In the genomic region with DNA sequence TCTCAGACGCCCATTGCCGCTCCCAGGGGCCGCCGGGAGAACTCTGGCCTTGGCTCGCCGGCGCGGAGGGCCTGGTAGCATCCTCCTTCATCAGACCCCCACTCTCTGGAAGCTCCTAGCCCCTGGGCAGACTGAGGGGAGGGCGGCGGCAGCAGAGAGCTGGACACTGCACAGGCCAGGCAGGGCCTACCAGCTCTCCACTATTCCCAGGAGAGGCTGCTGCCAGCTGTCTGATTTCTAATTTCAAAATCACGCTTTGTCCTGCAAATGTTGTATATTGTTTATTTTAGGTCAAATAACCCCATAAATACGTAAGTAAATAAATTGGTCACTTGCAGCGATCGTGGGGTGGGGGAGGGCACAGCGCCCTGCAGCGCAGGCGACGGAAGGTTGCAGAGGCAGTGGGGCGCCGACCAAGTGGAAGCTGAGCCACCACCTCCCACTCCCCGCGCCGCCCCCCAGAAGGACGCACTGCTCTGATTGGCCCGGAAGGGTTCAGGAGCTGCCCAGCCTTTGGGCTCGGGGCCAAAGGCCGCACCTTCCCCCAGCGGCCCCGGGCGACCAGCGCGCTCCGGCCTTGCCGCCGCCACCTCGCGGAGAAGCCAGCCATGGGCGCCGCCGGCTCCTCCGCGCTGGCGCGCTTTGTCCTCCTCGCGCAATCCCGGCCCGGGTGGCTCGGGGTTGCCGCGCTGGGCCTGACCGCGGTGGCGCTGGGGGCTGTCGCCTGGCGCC, we compare ENCODE assay signal across 8 cellular contexts. TPM values are rescaled to one million over a fixed set of nuclear protein-coding genes. Genes with fewer than 3 reads are reported as not detected.
DNase-seq lines count a peak whose midpoint lies in the region; ATAC-seq and TF ChIP-seq lines count a peak whose summit lies in the region.

A gene (plus strand): TSS at position 577 of the 732 bp plus-strand sequence. CDS start 32 bp downstream, at position 609.

- H3K36me3 ChIP-seq in NT2/D1 (ENCODE audit: insufficient read depth, insufficient read length, low read length) (peaks cover 4% of the 10 kb centered on the region), lower lobe of right lung (peaks cover 29% of the 10 kb centered on the region)

- intact Hi-C loops in lower lobe of right lung (cut with DNase I): no loop called here

- H3K4me3 ChIP-seq in NT2/D1 (ENCODE audit: insufficient read length, low read depth) (peak within 1 kb of the TSS; percentile 80), lower lobe of right lung (peak within 1 kb of the TSS; percentile 61)

- peak within 1 kb of the TSS; percentile 78 for H3K27ac ChIP-seq in lower lobe of right lung
- H3K27ac ChIP-seq in substantia nigra (ENCODE audit: low read depth, low read length, poor library complexity, severe bottlenecking): no peak within 1 kb of the TSS

- peak; percentile 91 for DNase-seq in COLO668 (lab: John Stamatoyannopoulos, UW; ENCODE audit: unreplicated experiment)
- peak; percentile 59 for DNase-seq in HPDE6-E6E7 (ENCODE audit: extremely low spot score)
- DNase-seq in NT2/D1 (ENCODE audit: low read depth, low spot score): peak; percentile 66
- peak; percentile 87 for DNase-seq in ecto neural progenitor cell (ENCODE audit: low spot score)
- peak; percentile 82 for DNase-seq in lower lobe of right lung
- DNase-seq in substantia nigra (lab: John Stamatoyannopoulos, UW): peak in 41 of 49 donors; percentile 11 to 85 (median 44)
- DNase-seq in effector CD4-positive, alpha-beta T cell: no peak

- H3K27me3 ChIP-seq in NT2/D1 (ENCODE audit: insufficient read depth, insufficient read length): no peaks in the 10 kb centered on the region
- no peaks in the 10 kb centered on the region for H3K27me3 ChIP-seq in lower lobe of right lung (ENCODE audit: low read depth)

- H3K4me1 ChIP-seq in NT2/D1 (ENCODE audit: insufficient read depth, insufficient read length) (peaks cover 9% of the 10 kb centered on the region), lower lobe of right lung (peaks cover 46% of the 10 kb centered on the region)

- ATAC-seq in GM19438 (IDR thresholded peaks at IDR 0.05; ENCODE audit: low read depth, unreplicated experiment): peak; percentile 81
- peak; percentile 78 to 83 for ATAC-seq in lower lobe of right lung

- H3K9me3 ChIP-seq in NT2/D1 (ENCODE audit: insufficient read depth, low read length): no peaks in the 10 kb centered on the region
- H3K9me3 ChIP-seq in lower lobe of right lung: no peaks in the 10 kb centered on the region

- TF ChIP-seq CTCF in lower lobe of right lung (IDR thresholded peaks at IDR 0.05): peak; percentile 12

- H3K9ac ChIP-seq in NT2/D1 (ENCODE audit: insufficient read length, low read depth): peak within 1 kb of the TSS; percentile 90

RNA-seq across cellular contexts. Expression of the gene that starts here (rescaled TPM):
- total RNA-seq in lower lobe of right lung: 37.6 TPM
